14 cellular contexts compared by ENCODE assay signal in genomic region chr10:108631332-108631731, GRCh38.
DNase-seq lines count a peak whose midpoint lies in the region; ATAC-seq, FAIRE-seq and TF ChIP-seq lines count a peak whose summit lies in the region.
"Had no signal": no experiment of that assay in that cellular context is flagged by ENCODE, and none has a peak within 500 bp of the region (broad histone marks: within the 10 kb centered on the region; RNA-seq: fewer than 3 reads in every experiment).

No MANE protein-coding gene starts in this region.

- H3K27ac Mint-ChIP-seq in IgD-negative memory B cell (peak overlapping the region in 2 of 3 donors; percentile 13 to 15), nephron progenitor cell (no peak overlapping the region)
- H3K27ac Mint-ChIP-seq: activated naive CD8-positive, alpha-beta T cell treated with anti-CD3 and anti-CD28 coated beads, Interleukin-2, amount 50 U/mL, for 24 hours; GM23338 had no signal

- intact Hi-C loops in sciatic nerve (cut with DNase I), result no loop called here

- H3K4me3 ChIP-seq in foreskin fibroblast (ENCODE audit: low read depth in 1 of 2, low read length in 2 of 2), result no peak overlapping the region
- H3K4me3 ChIP-seq: GM23338, tibial artery had no signal

- no peak for DNase-seq in nephron progenitor cell
- no peak for DNase-seq in foreskin fibroblast
- no peak for DNase-seq in sciatic nerve (ENCODE audit: low spot score)
- no peak for DNase-seq in RCC 7860 (ENCODE audit: low spot score)
- DNase-seq: activated naive CD8-positive, alpha-beta T cell treated with anti-CD3 and anti-CD28 coated beads, Interleukin-2, amount 50 U/mL, for 24 hours; KBM-7; T-helper 9 cell; tibial artery had no signal

- H3K9me3 Mint-ChIP-seq in IgD-negative memory B cell, result peaks cover 0 to 6% (median 0%) of the 10 kb centered on the region in 3 donors
- H3K9me3 Mint-ChIP-seq in nephron progenitor cell, result peaks cover 5% of the 10 kb centered on the region
- H3K9me3 Mint-ChIP-seq: GM23338 had no signal

- ATAC-seq in GM18517 (IDR thresholded peaks at IDR 0.05; ENCODE audit: unreplicated experiment) (peak; percentile 79), GM21447 (IDR thresholded peaks at IDR 0.05; ENCODE audit: unreplicated experiment) (peak; percentile 79), HG03039 (IDR thresholded peaks at IDR 0.05; ENCODE audit: unreplicated experiment) (peak; percentile 79), sciatic nerve (no peak)
- ATAC-seq: activated naive CD8-positive, alpha-beta T cell treated with anti-CD3 and anti-CD28 coated beads, Interleukin-2, amount 50 U/mL, for 24 hours; GM23338 had no signal

- FAIRE-seq in RCC 7860 (lab: Jason Lieb, UNC), result no peak
- FAIRE-seq: colon had no signal

- H3K27me3 Mint-ChIP-seq in IgD-negative memory B cell (peaks cover 1% of the 10 kb centered on the region), nephron progenitor cell (ENCODE audit: low read depth, poor library complexity) (peaks cover 6% of the 10 kb centered on the region)
- H3K27me3 Mint-ChIP-seq: activated naive CD8-positive, alpha-beta T cell treated with anti-CD3 and anti-CD28 coated beads, Interleukin-2, amount 50 U/mL, for 24 hours had no signal

- peaks cover 25 to 37% (median 34%) of the 10 kb centered on the region in 3 donors for H3K4me1 Mint-ChIP-seq in IgD-negative memory B cell
- peaks cover 23% of the 10 kb centered on the region for H3K4me1 Mint-ChIP-seq in nephron progenitor cell
- H3K4me1 Mint-ChIP-seq: activated naive CD8-positive, alpha-beta T cell treated with anti-CD3 and anti-CD28 coated beads, Interleukin-2, amount 50 U/mL, for 24 hours; GM23338 had no signal

- peaks cover 2% of the 10 kb centered on the region for H3K36me3 Mint-ChIP-seq in IgD-negative memory B cell
- no peaks in the 10 kb centered on the region for H3K36me3 Mint-ChIP-seq in nephron progenitor cell (ENCODE audit: low read depth)

- peak overlapping the region in 2 of 4 donors; percentile 36 to 82 for H3K4me3 Mint-ChIP-seq in IgD-negative memory B cell
- no peak overlapping the region for H3K4me3 Mint-ChIP-seq in nephron progenitor cell
- H3K4me3 Mint-ChIP-seq: activated naive CD8-positive, alpha-beta T cell treated with anti-CD3 and anti-CD28 coated beads, Interleukin-2, amount 50 U/mL, for 24 hours; GM23338 had no signal

- no peak for TF ChIP-seq CTCF in nephron progenitor cell (IDR thresholded peaks at IDR 0.05)
- no peak for TF ChIP-seq CTCF in foreskin fibroblast (IDR thresholded peaks at IDR 0.05; ENCODE audit: low read depth, low read length)
